Comparison of ENCODE assay signal across 8 cellular contexts in genomic region chr4:182449186-182449880, GRCh38.
A peak's percentile ranks its signal among the peaks of the same experiment; 100 is the strongest.
DNase-seq lines count a peak whose midpoint lies in the region; ATAC-seq and TF ChIP-seq lines count a peak whose summit lies in the region.

No MANE protein-coding gene starts in this region.

- TF ChIP-seq CTCF in AG04449 (IDR thresholded peaks at IDR 0.05; ENCODE audit: insufficient read depth, low read length, missing control alignments): no peak
- no peak for TF ChIP-seq CTCF in fibroblast of mammary gland (conservative IDR thresholded peaks at IDR 0.05; ENCODE audit: control insufficient read depth, insufficient read depth, low read depth, low read length)
- no peak for TF ChIP-seq CTCF in osteoblast (IDR thresholded peaks at IDR 0.05; ENCODE audit: extremely low read depth, low read depth, low read length)

- H3K4me1 ChIP-seq in osteoblast (ENCODE audit: insufficient read depth, low read length): peaks cover 9% of the 10 kb centered on the region

- H3K4me2 ChIP-seq in osteoblast (ENCODE audit: insufficient read depth, low read length): peak overlapping the region; percentile 89

- CTCF ChIA-PET in AG04449 (lab: Yijun Ruan, JAX): no interaction called here

- peak; percentile 4 for ATAC-seq in GM19463 (IDR thresholded peaks at IDR 0.05; ENCODE audit: unreplicated experiment)

- H3K27ac ChIP-seq in SK-N-MC (no peak overlapping the region), osteoblast (ENCODE audit: low read depth, low read length) (no peak overlapping the region)

- no peak overlapping the region for H3K9ac ChIP-seq in SK-N-MC (ENCODE audit: insufficient read length)

- no peaks in the 10 kb centered on the region for H3K79me2 ChIP-seq in osteoblast (ENCODE audit: insufficient read depth, low read length)

- H4K20me1 ChIP-seq in osteoblast (ENCODE audit: insufficient read depth, low read length): no peaks in the 10 kb centered on the region

- H3K36me3 ChIP-seq in SK-N-MC (ENCODE audit: insufficient read depth, low read length): no peaks in the 10 kb centered on the region
- no peaks in the 10 kb centered on the region for H3K36me3 ChIP-seq in osteoblast (ENCODE audit: insufficient read depth, low read length)

- no peaks in the 10 kb centered on the region for H3K9me3 ChIP-seq in SK-N-MC (ENCODE audit: low read depth, low read length)
- H3K9me3 ChIP-seq in osteoblast (ENCODE audit: low read depth, low read length): no peaks in the 10 kb centered on the region

- H3K27me3 ChIP-seq in osteoblast (ENCODE audit: insufficient read depth, low read length): peaks cover 12% of the 10 kb centered on the region

- peak overlapping the region; percentile 75 for H3K4me3 ChIP-seq in AG04449 (ENCODE audit: low read depth, low read length)
- peak overlapping the region; percentile 73 for H3K4me3 ChIP-seq in SK-N-MC
- H3K4me3 ChIP-seq in fibroblast of mammary gland (ENCODE audit: control insufficient read depth, low read depth, low read length): peak overlapping the region; percentile 78
- peak overlapping the region; percentile 82 for H3K4me3 ChIP-seq in osteoblast (ENCODE audit: insufficient read depth, low read length)

- peak overlapping the region; percentile 7 for H2AFZ ChIP-seq in osteoblast (ENCODE audit: low read length)

- POLR2A ChIA-PET in AG04449 (lab: Yijun Ruan, JAX): no interaction called here

- DNase-seq in AG04449 (ENCODE audit: low read depth, low spot score): no peak
- no peak for DNase-seq in SK-N-MC (ENCODE audit: low read depth, low spot score)
- peak; percentile 60 for DNase-seq in fibroblast of mammary gland (ENCODE audit: low read depth)
- no peak for DNase-seq in osteoblast (ENCODE audit: insufficient read length, low spot score, missing footprints)
- DNase-seq in activated effector memory CD4-positive, alpha-beta T cell treated with Interleukin-2 at 50 U/mL for 16 hours: no peak
- DNase-seq in UCSD-AML1 (lab: John Stamatoyannopoulos, UW; ENCODE audit: unreplicated experiment): no peak
- no peak for DNase-seq in NK-92 (lab: John Stamatoyannopoulos, UW; ENCODE audit: unreplicated experiment)
